In the genomic region with DNA sequence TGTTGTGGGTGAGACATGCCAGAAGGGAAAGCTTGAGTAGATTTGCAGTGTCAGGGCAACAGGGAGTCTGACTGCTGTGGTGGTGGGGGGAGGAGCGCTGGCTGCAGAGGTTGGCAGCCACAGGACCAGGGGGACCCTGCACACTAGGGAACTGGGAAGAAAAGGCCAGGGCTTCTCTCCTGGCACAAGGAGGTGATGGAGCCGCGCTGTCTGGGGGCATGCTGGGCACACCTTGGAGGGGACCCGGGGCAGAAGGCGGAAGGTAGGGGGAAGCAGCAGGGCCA, we compare ENCODE assay signal across 23 cellular contexts. TPM values are rescaled to one million over a fixed set of nuclear protein-coding genes. Genes with fewer than 3 reads are reported as not detected.
DNase-seq lines count a peak whose midpoint lies in the region; ATAC-seq and TF ChIP-seq lines count a peak whose summit lies in the region.
"Had no signal": no experiment of that assay in that cellular context is flagged by ENCODE, and none has a peak within 500 bp of the region (broad histone marks: within the 10 kb centered on the region; RNA-seq: fewer than 3 reads in every experiment).

No MANE protein-coding gene starts in this region.

- peaks cover 14 to 84% (median 55%) of the 10 kb centered on the region in 4 donors for H3K4me1 ChIP-seq in tibial nerve

- no peak for DNase-seq in activated naive CD4-positive, alpha-beta T cell treated with anti-CD3 and anti-CD28 coated beads, Interleukin-2, amount 50 U/mL, for 72 hours (ENCODE audit: low spot score in 2 of 2)
- no peak for DNase-seq in activated naive CD4-positive, alpha-beta T cell treated with anti-CD3 and anti-CD28 coated beads, Interleukin-2, amount 10 ng/mL, durations not matched to agents 7 days and 5 days
- no peak for DNase-seq in osteocyte (ENCODE audit: extremely low spot score, unreplicated experiment)
- no peak for DNase-seq in tibial nerve (ENCODE audit: low spot score in 2 of 2)
- no peak for DNase-seq in activated CD4-positive, alpha-beta T cell treated with anti-CD3 and anti-CD28 coated beads for 36 hours
- no peak for DNase-seq in NCI-H82 (lab: John Stamatoyannopoulos, UW)
- DNase-seq in activated CD8-positive, alpha-beta memory T cell treated with anti-CD3 and anti-CD28 coated beads, Interleukin-2, amount 50 U/mL, for 4 hours: no peak
- DNase-seq: activated CD4-positive, alpha-beta T cell treated with anti-CD3 and anti-CD28 coated beads for 4 hours; activated T-cell treated with anti-CD3 and anti-CD28 coated beads, Interleukin-2, amount 50 U/mL, for 1 hour; CD4-positive, alpha-beta memory T cell; cortex of kidney; erythroblast; hypothalamus; Karpas-422; NCI-H1417 treated with DMSO at 0.1 percent for 48 hours; NCI-H226; NK-92 treated with Interleukin-12 subunit alpha and Interleukin-12 subunit beta, amount 100 ng/mL, for 24 hours; stimulated activated CD4-positive, alpha-beta T cell treated with anti-CD3 and anti-CD28 coated beads, Interleukin-2, amount 100 ng/mL, for 24 hours; T1000; transverse colon had no signal

- peak overlapping the region; percentile 47 for H3K27ac ChIP-seq in cingulate gyrus (ENCODE audit: low read depth, low read length)
- peak overlapping the region in 3 of 4 donors; percentile 47 to 95 (median 92) for H3K27ac ChIP-seq in tibial nerve

- no peak for TF ChIP-seq CTCF in osteocyte (IDR thresholded peaks at IDR 0.05)
- TF ChIP-seq CTCF in tibial nerve (IDR thresholded peaks at IDR 0.05): no peak

- no peak overlapping the region for H3K4me3 ChIP-seq in tibial nerve
- H3K4me3 ChIP-seq: adrenal gland, transverse colon had no signal

- 85 to 90% methylated on average over 5 of the region's 5 CpGs for WGBS in tibial nerve, 2 donors

- TF ChIP-seq EP300 in tibial nerve (IDR thresholded peaks at IDR 0.05): no peak

- POLR2A ChIA-PET in activated CD4-positive, alpha-beta T cell treated with anti-CD3 and anti-CD28 coated beads for 36 hours (lab: Charles Lee): no interaction called here

- no peaks in the 10 kb centered on the region for H3K9me3 Mint-ChIP-seq in activated naive CD4-positive, alpha-beta T cell treated with anti-CD3 and anti-CD28 coated beads, Interleukin-2, amount 50 U/mL, for 72 hours
- no peaks in the 10 kb centered on the region for H3K9me3 Mint-ChIP-seq in activated naive CD4-positive, alpha-beta T cell treated with anti-CD3 and anti-CD28 coated beads, Interleukin-2, amount 10 ng/mL, durations not matched to agents 7 days and 5 days
- no peaks in the 10 kb centered on the region for H3K9me3 Mint-ChIP-seq in osteocyte (ENCODE audit: unreplicated experiment)
- no peaks in the 10 kb centered on the region for H3K9me3 Mint-ChIP-seq in activated CD4-positive, alpha-beta T cell treated with anti-CD3 and anti-CD28 coated beads for 36 hours (ENCODE audit: low read depth)
- H3K9me3 Mint-ChIP-seq: CD4-positive, alpha-beta memory T cell had no signal

- no peaks in the 10 kb centered on the region for H3K9me3 ChIP-seq in tibial nerve
- H3K9me3 ChIP-seq: adrenal gland, transverse colon had no signal

- CTCF ChIA-PET in activated naive CD4-positive, alpha-beta T cell treated with anti-CD3 and anti-CD28 coated beads, Interleukin-2, amount 10 ng/mL, durations not matched to agents 7 days and 5 days (lab: Charles Lee): no interaction called here
- CTCF ChIA-PET in activated CD4-positive, alpha-beta T cell treated with anti-CD3 and anti-CD28 coated beads for 36 hours (lab: Charles Lee): interaction anchor here (0.7 kb wide), 1 partner anchor 134 kb away, joined by 3 read pairs; no protein-coding TSS in a partner anchor

- intact Hi-C loops in activated CD4-positive, alpha-beta T cell treated with anti-CD3 and anti-CD28 coated beads for 36 hours (cut with DNase I, micrococcal nuclease): no loop called here

- peak overlapping the region; percentile 1 to 87 for H3K27ac Mint-ChIP-seq in activated naive CD4-positive, alpha-beta T cell treated with anti-CD3 and anti-CD28 coated beads, Interleukin-2, amount 50 U/mL, for 72 hours
- H3K27ac Mint-ChIP-seq in activated naive CD4-positive, alpha-beta T cell treated with anti-CD3 and anti-CD28 coated beads, Interleukin-2, amount 10 ng/mL, durations not matched to agents 7 days and 5 days: no peak overlapping the region
- peak overlapping the region; percentile 94 for H3K27ac Mint-ChIP-seq in osteocyte (ENCODE audit: unreplicated experiment)
- H3K27ac Mint-ChIP-seq in activated CD4-positive, alpha-beta T cell treated with anti-CD3 and anti-CD28 coated beads for 36 hours: no peak overlapping the region

- no peaks in the 10 kb centered on the region for H3K27me3 Mint-ChIP-seq in activated naive CD4-positive, alpha-beta T cell treated with anti-CD3 and anti-CD28 coated beads, Interleukin-2, amount 10 ng/mL, durations not matched to agents 7 days and 5 days
- no peaks in the 10 kb centered on the region for H3K27me3 Mint-ChIP-seq in osteocyte (ENCODE audit: unreplicated experiment)
- H3K27me3 Mint-ChIP-seq in activated CD4-positive, alpha-beta T cell treated with anti-CD3 and anti-CD28 coated beads for 36 hours: no peaks in the 10 kb centered on the region
- H3K27me3 Mint-ChIP-seq: CD4-positive, alpha-beta memory T cell had no signal

- peaks cover 11 to 18% of the 10 kb centered on the region in 2 donors for H3K36me3 Mint-ChIP-seq in activated naive CD4-positive, alpha-beta T cell treated with anti-CD3 and anti-CD28 coated beads, Interleukin-2, amount 50 U/mL, for 72 hours
- H3K36me3 Mint-ChIP-seq in activated naive CD4-positive, alpha-beta T cell treated with anti-CD3 and anti-CD28 coated beads, Interleukin-2, amount 10 ng/mL, durations not matched to agents 7 days and 5 days: peaks cover 32% of the 10 kb centered on the region
- H3K36me3 Mint-ChIP-seq in osteocyte (ENCODE audit: unreplicated experiment): peaks cover 20% of the 10 kb centered on the region
- H3K36me3 Mint-ChIP-seq in activated CD4-positive, alpha-beta T cell treated with anti-CD3 and anti-CD28 coated beads for 36 hours (ENCODE audit: low read depth): peaks cover 39% of the 10 kb centered on the region

- H3K4me1 Mint-ChIP-seq in activated naive CD4-positive, alpha-beta T cell treated with anti-CD3 and anti-CD28 coated beads, Interleukin-2, amount 10 ng/mL, durations not matched to agents 7 days and 5 days: no peaks in the 10 kb centered on the region
- peaks cover 60% of the 10 kb centered on the region for H3K4me1 Mint-ChIP-seq in osteocyte (ENCODE audit: unreplicated experiment)
- H3K4me1 Mint-ChIP-seq in activated CD4-positive, alpha-beta T cell treated with anti-CD3 and anti-CD28 coated beads for 36 hours: no peaks in the 10 kb centered on the region

- H3K4me3 Mint-ChIP-seq in activated naive CD4-positive, alpha-beta T cell treated with anti-CD3 and anti-CD28 coated beads, Interleukin-2, amount 10 ng/mL, durations not matched to agents 7 days and 5 days: no peak overlapping the region
- no peak overlapping the region for H3K4me3 Mint-ChIP-seq in osteocyte (ENCODE audit: unreplicated experiment)
- H3K4me3 Mint-ChIP-seq in activated CD4-positive, alpha-beta T cell treated with anti-CD3 and anti-CD28 coated beads for 36 hours: no peak overlapping the region

- no peak for ATAC-seq in activated naive CD4-positive, alpha-beta T cell treated with anti-CD3 and anti-CD28 coated beads, Interleukin-2, amount 50 U/mL, for 72 hours
- no peak for ATAC-seq in activated CD4-positive, alpha-beta T cell treated with anti-CD3 and anti-CD28 coated beads for 36 hours

- no peaks in the 10 kb centered on the region for H3K27me3 ChIP-seq in tibial nerve
- H3K27me3 ChIP-seq: adrenal gland, transverse colon had no signal

- no peak for TF ChIP-seq POLR2A in tibial nerve (IDR thresholded peaks at IDR 0.05)

- peaks cover 2 to 65% (median 13%) of the 10 kb centered on the region in 3 donors for H3K36me3 ChIP-seq in tibial nerve

RNA-seq across cellular contexts. Expression of a gene that starts 13.9 kb away (rescaled TPM):
- under 1 TPM in 1 of 2 donors, not detected in 1; 0.27 TPM for total RNA-seq in activated naive CD4-positive, alpha-beta T cell treated with anti-CD3 and anti-CD28 coated beads, Interleukin-2, amount 50 U/mL, for 72 hours
- total RNA-seq in osteocyte: not detected in 2 replicates
- under 1 TPM in 1 of 4 donors, not detected in 3; 0.20 TPM for total RNA-seq in tibial nerve
- total RNA-seq in activated CD4-positive, alpha-beta T cell treated with anti-CD3 and anti-CD28 coated beads for 36 hours: under 1 TPM in 1 of 2 experiments, not detected in 1; 0.09 TPM
- total RNA-seq: pulmonary artery endothelial cell, transverse colon had no signal

RNA-seq across cellular contexts. Expression of a gene that starts 45.3 kb away (rescaled TPM):
- total RNA-seq in activated naive CD4-positive, alpha-beta T cell treated with anti-CD3 and anti-CD28 coated beads, Interleukin-2, amount 50 U/mL, for 72 hours: under 1 TPM in 1 of 2 donors, not detected in 1; 0.07 TPM
- 178 and 200 TPM in 2 replicates for total RNA-seq in osteocyte
- 10 to 100 TPM; 34.3 to 86.1 (median 53.2) TPM for total RNA-seq in tibial nerve
- total RNA-seq in activated CD4-positive, alpha-beta T cell treated with anti-CD3 and anti-CD28 coated beads for 36 hours: under 1 TPM; 0.02 to 0.25 TPM

Comparison
In these comparisons a context has a peak if more than half of its experiments do, and no peak if none do; other contexts are left out.
1. H3K27ac Mint-ChIP-seq: peak in activated naive CD4-positive, alpha-beta T cell treated with anti-CD3 and anti-CD28 coated beads, Interleukin-2, amount 50 U/mL, for 72 hours (2 of 2) and osteocyte (single experiment); none in activated naive CD4-positive, alpha-beta T cell treated with anti-CD3 and anti-CD28 coated beads, Interleukin-2, amount 10 ng/mL, durations not matched to agents 7 days and 5 days (single experiment) and activated CD4-positive, alpha-beta T cell treated with anti-CD3 and anti-CD28 coated beads for 36 hours (single experiment).
2. RNA of a gene that starts 45.3 kb away (total RNA-seq): 178 to 200 TPM in osteocyte and 34.3 to 86.1 TPM in tibial nerve; 0.02 to 0.25 TPM in activated CD4-positive, alpha-beta T cell treated with anti-CD3 and anti-CD28 coated beads for 36 hours and 0.07 TPM in activated naive CD4-positive, alpha-beta T cell treated with anti-CD3 and anti-CD28 coated beads, Interleukin-2, amount 50 U/mL, for 72 hours; every median in the first group is over 10 times any median in the second.